23 cellular contexts compared by ENCODE assay signal in the genomic region with DNA sequence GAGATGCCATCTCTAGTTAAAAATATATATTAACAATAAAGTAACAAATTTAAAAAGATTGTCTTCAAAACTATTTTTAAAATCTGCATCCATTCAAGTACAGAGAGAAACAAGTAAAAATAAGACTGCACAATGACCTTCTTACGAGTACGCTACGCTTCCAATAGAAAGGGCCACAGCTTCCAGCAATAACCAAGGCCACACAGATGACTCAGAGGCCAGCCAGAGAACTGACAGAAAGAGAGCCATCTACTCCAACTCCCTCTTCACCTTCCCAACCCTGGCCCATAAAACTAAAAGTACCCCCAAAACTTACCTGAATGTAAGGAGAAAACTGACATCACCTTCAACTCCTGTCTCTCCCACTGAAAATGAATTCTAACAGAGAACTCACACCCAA.
"Had no signal": no experiment of that assay in that cellular context is flagged by ENCODE, and none has a peak within 500 bp of the region (broad histone marks: within the 10 kb centered on the region; RNA-seq: fewer than 3 reads in every experiment).

No MANE protein-coding gene starts in this region.

- H3K4me3 Mint-ChIP-seq: mesothelial cell of epicardium; naive B cell; natural killer cell; nephron progenitor cell; neural progenitor cell; stimulated activated memory B cell treated with anti-CD40 and anti-IgM and Interleukin-4, amounts not matched to agents 10 μg/mL and 1 μg/mL and 100 μg/mL, for 72 hours; stimulated activated naive CD8-positive, alpha-beta T cell treated with anti-CD3 and anti-CD28 coated beads, Interleukin-15, amount 100 ng/mL, for 72 hours had no signal

- H3K36me3 Mint-ChIP-seq: mesothelial cell of epicardium; natural killer cell; neural progenitor cell; stimulated activated memory B cell treated with anti-CD40 and anti-IgM and Interleukin-4, amounts not matched to agents 10 μg/mL and 1 μg/mL and 100 μg/mL, for 72 hours had no signal

- H3K4me1 ChIP-seq: lower lobe of right lung, pancreas, prostate gland, thyroid gland, vagina had no signal

- ATAC-seq: left colon; natural killer cell; pancreas; stimulated activated memory B cell treated with anti-CD40 and anti-IgM and Interleukin-4, amounts not matched to agents 10 μg/mL and 1 μg/mL and 100 μg/mL, for 72 hours; stimulated activated naive CD8-positive, alpha-beta T cell treated with anti-CD3 and anti-CD28 coated beads, Interleukin-15, amount 100 ng/mL, for 72 hours had no signal

- H3K9me3 Mint-ChIP-seq: mesothelial cell of epicardium; naive B cell; natural killer cell; nephron progenitor cell; neural progenitor cell; stimulated activated memory B cell treated with anti-CD40 and anti-IgM and Interleukin-4, amounts not matched to agents 10 μg/mL and 1 μg/mL and 100 μg/mL, for 72 hours; stimulated activated naive CD8-positive, alpha-beta T cell treated with anti-CD3 and anti-CD28 coated beads, Interleukin-15, amount 100 ng/mL, for 72 hours had no signal

- H3K27ac Mint-ChIP-seq: mesothelial cell of epicardium, nephron progenitor cell had no signal

- H3K27ac ChIP-seq: left lung, lower lobe of right lung, neural progenitor cell, pancreas, prostate gland, thyroid gland, transverse colon, upper lobe of left lung, vagina had no signal

- H3K36me3 ChIP-seq: lower lobe of right lung, neural progenitor cell, pancreas, prostate gland, thyroid gland, transverse colon, upper lobe of left lung, vagina had no signal

- H3K27me3 ChIP-seq: left lung, neural progenitor cell, pancreas, thyroid gland, transverse colon, upper lobe of left lung, vagina had no signal

- DNase-seq: hippocampal formation; kidney; left colon; left lung; lower lobe of right lung; mammary epithelial cell; naive B cell; natural killer cell; pancreas; posterior cingulate gyrus; stimulated activated CD4-positive, alpha-beta T cell treated with anti-CD3 and anti-CD28 coated beads, Interleukin-2, amount 100 ng/mL, for 48 hours; stimulated activated naive CD4-positive, alpha-beta T cell treated with Interleukin-2 at 50 U/mL for 16 hours; stimulated activated naive CD8-positive, alpha-beta T cell treated with anti-CD3 and anti-CD28 coated beads, Interleukin-15, amount 100 ng/mL, for 72 hours; transverse colon; upper lobe of left lung had no signal

- H3K27me3 Mint-ChIP-seq: naive B cell; stimulated activated memory B cell treated with anti-CD40 and anti-IgM and Interleukin-4, amounts not matched to agents 10 μg/mL and 1 μg/mL and 100 μg/mL, for 72 hours had no signal

- H3K4me3 ChIP-seq: left lung, lower lobe of right lung, neural progenitor cell, pancreas, prostate gland, smooth muscle cell, thyroid gland, transverse colon, upper lobe of left lung, vagina had no signal

- H3K9me3 ChIP-seq: left lung, lower lobe of right lung, pancreas, prostate gland, thyroid gland, transverse colon, upper lobe of left lung, vagina had no signal
